Comparison of ENCODE assay signal across 8 cellular contexts in genomic region chr5:115841382-115842088, GRCh38. TPM values are rescaled to one million over a fixed set of nuclear protein-coding genes. Genes with fewer than 3 reads are reported as not detected.
DNase-seq lines count a peak whose midpoint lies in the region; ATAC-seq, FAIRE-seq and TF ChIP-seq lines count a peak whose summit lies in the region.

TSS of gene AP3S1 (plus strand) at chr5:115841935. CDS start at chr5:115842038, 103 bp downstream.
TSS of gene ATG12 (minus strand) at chr5:115841565. CDS start at chr5:115841552, 13 bp downstream.

- peak within 1 kb of the TSS; percentile 75 to 95 (median 90) for H3K4me3 ChIP-seq in fibroblast of lung (replicated peaks in 1 of 4; ENCODE audit: control extremely low read depth in 1 of 4, insufficient read depth in 1 of 4, low read depth in 3 of 4, low read length in 4 of 4)
- H3K4me3 ChIP-seq in naive thymus-derived CD4-positive, alpha-beta T cell (ENCODE audit: low read length): peak within 1 kb of the TSS; percentile 81

- H3K36me3 Mint-ChIP-seq in activated T-helper 17 cell treated with anti-CD3 and anti-CD28 coated beads, Interleukin-2, amount 50 U/mL, for 72 hours (ENCODE audit: low read depth): peaks cover 63% of the 10 kb centered on the region
- peaks cover 0 to 18% (median 3%) of the 10 kb centered on the region in 5 donors for H3K36me3 Mint-ChIP-seq in naive thymus-derived CD4-positive, alpha-beta T cell
- peaks cover under 1% of the 10 kb centered on the region for H3K36me3 Mint-ChIP-seq in stimulated activated memory B cell treated with anti-CD40 and anti-IgM and Interleukin-4, amounts not matched to agents 10 μg/mL and 1 μg/mL and 100 μg/mL, for 72 hours

- H3K79me2 ChIP-seq in fibroblast of lung (ENCODE audit: control insufficient read depth, insufficient read depth, low read length): peaks cover 81% of the 10 kb centered on the region

- DNase-seq in ELF-1 (ENCODE audit: low read depth, low spot score) (peak; percentile 94), H54 (ENCODE audit: insufficient read length, low spot score) (peak; percentile 65), LoVo (ENCODE audit: low spot score) (peak; percentile 94), RWPE1 (ENCODE audit: low spot score) (peak; percentile 94), fibroblast of lung (ENCODE audit: low read depth in 2 of 2) (peak; percentile 93 to 94)
- DNase-seq in naive thymus-derived CD4-positive, alpha-beta T cell: peak; percentile 89 to 96 (median 94)

- peak within 1 kb of the TSS; percentile 98 for H3K4me3 Mint-ChIP-seq in activated T-helper 17 cell treated with anti-CD3 and anti-CD28 coated beads, Interleukin-2, amount 50 U/mL, for 72 hours
- peak within 1 kb of the TSS; percentile 97 to 100 (median 99) for H3K4me3 Mint-ChIP-seq in naive thymus-derived CD4-positive, alpha-beta T cell
- peak within 1 kb of the TSS; percentile 97 for H3K4me3 Mint-ChIP-seq in stimulated activated memory B cell treated with anti-CD40 and anti-IgM and Interleukin-4, amounts not matched to agents 10 μg/mL and 1 μg/mL and 100 μg/mL, for 72 hours

- H3K4me1 Mint-ChIP-seq in activated T-helper 17 cell treated with anti-CD3 and anti-CD28 coated beads, Interleukin-2, amount 50 U/mL, for 72 hours: peaks cover 24% of the 10 kb centered on the region
- peaks cover 34 to 83% (median 61%) of the 10 kb centered on the region in 7 donors for H3K4me1 Mint-ChIP-seq in naive thymus-derived CD4-positive, alpha-beta T cell
- H3K4me1 Mint-ChIP-seq in stimulated activated memory B cell treated with anti-CD40 and anti-IgM and Interleukin-4, amounts not matched to agents 10 μg/mL and 1 μg/mL and 100 μg/mL, for 72 hours: peaks cover 51% of the 10 kb centered on the region

- peak within 1 kb of the TSS; percentile 100 for H2AFZ ChIP-seq in fibroblast of lung (ENCODE audit: low read length)

- intact Hi-C loops in naive thymus-derived CD4-positive, alpha-beta T cell (cut with micrococcal nuclease): loop anchor here (1.0 to 5.0 kb wide), 13 partner anchors 10 to 671 kb away; partner anchors contain the start of genes CCDC112 (in 2 of the 2), COMMD10 (in 2 of the 2), FEM1C (in 2 of the 2) and TMED7 (in 2 of the 2)

- H3K9ac ChIP-seq in fibroblast of lung (ENCODE audit: insufficient read depth, low read length): peak within 1 kb of the TSS; percentile 89

- CTCF ChIA-PET in RWPE1 (lab: Yijun Ruan, JAX): interaction anchor here (0.6 kb wide), 1 partner anchor 183 kb away, joined by 3 read pairs; no protein-coding TSS in a partner anchor
- CTCF ChIA-PET in naive thymus-derived CD4-positive, alpha-beta T cell (lab: Charles Lee): interaction anchor here (0.6 to 1.7 kb wide), 2 partner anchors 11 to 268 kb away, joined by 3 to 5 read pairs; no protein-coding TSS in a partner anchor

- H3K27me3 Mint-ChIP-seq in activated T-helper 17 cell treated with anti-CD3 and anti-CD28 coated beads, Interleukin-2, amount 50 U/mL, for 72 hours: no peaks in the 10 kb centered on the region
- H3K27me3 Mint-ChIP-seq in naive thymus-derived CD4-positive, alpha-beta T cell: peaks cover 0 to 7% (median 0%) of the 10 kb centered on the region in 5 donors
- no peaks in the 10 kb centered on the region for H3K27me3 Mint-ChIP-seq in stimulated activated memory B cell treated with anti-CD40 and anti-IgM and Interleukin-4, amounts not matched to agents 10 μg/mL and 1 μg/mL and 100 μg/mL, for 72 hours

- peak; percentile 84 for TF ChIP-seq POLR2A in H54 (IDR thresholded peaks at IDR 0.05; ENCODE audit: low read depth, low read length)

- peaks cover 7% of the 10 kb centered on the region for H3K4me1 ChIP-seq in fibroblast of lung (ENCODE audit: control insufficient read depth, extremely low read depth, insufficient read depth, low read length)
- H3K4me1 ChIP-seq in naive thymus-derived CD4-positive, alpha-beta T cell (ENCODE audit: control insufficient read depth in 2 of 2, insufficient read depth in 2 of 2, low read length in 2 of 2): peaks cover 36 to 37% of the 10 kb centered on the region in 2 donors

- POLR2A ChIA-PET in RWPE1 (lab: Yijun Ruan, JAX; ENCODE audit: low non-redundant PET): no interaction called here
- POLR2A ChIA-PET in naive thymus-derived CD4-positive, alpha-beta T cell (lab: Charles Lee): interaction anchor here (0.6 to 1.8 kb wide), 16 partner anchors 10 to 545 kb away, joined by 3 to 8 read pairs (median 5); partner anchors contain the start of genes CCDC112, COMMD10, FEM1C and TICAM2

- H4K20me1 ChIP-seq in fibroblast of lung (ENCODE audit: control insufficient read depth, extremely low read depth, insufficient read depth, low read length): peaks cover 2% of the 10 kb centered on the region

- no peaks in the 10 kb centered on the region for H3K36me3 ChIP-seq in fibroblast of lung (ENCODE audit: control insufficient read depth, insufficient read depth, low read length)
- H3K36me3 ChIP-seq in naive thymus-derived CD4-positive, alpha-beta T cell (ENCODE audit: control insufficient read depth in 2 of 3, insufficient read depth in 3 of 3, low read length in 3 of 3): peaks cover 0 to 12% (median 7%) of the 10 kb centered on the region in 3 experiments

- H3K27ac ChIP-seq in RWPE1 (peak within 1 kb of the TSS; percentile 95), fibroblast of lung (ENCODE audit: insufficient read depth, low read length) (peak within 1 kb of the TSS; percentile 97)
- peak within 1 kb of the TSS; percentile 83 for H3K27ac ChIP-seq in naive thymus-derived CD4-positive, alpha-beta T cell (ENCODE audit: low read depth, low read length)

- peak within 1 kb of the TSS; percentile 96 for H3K4me2 ChIP-seq in fibroblast of lung (ENCODE audit: extremely low read depth, insufficient read depth, low read length)

- no peaks in the 10 kb centered on the region for H3K9me3 Mint-ChIP-seq in activated T-helper 17 cell treated with anti-CD3 and anti-CD28 coated beads, Interleukin-2, amount 50 U/mL, for 72 hours
- H3K9me3 Mint-ChIP-seq in naive thymus-derived CD4-positive, alpha-beta T cell: no peaks in the 10 kb centered on the region
- H3K9me3 Mint-ChIP-seq in stimulated activated memory B cell treated with anti-CD40 and anti-IgM and Interleukin-4, amounts not matched to agents 10 μg/mL and 1 μg/mL and 100 μg/mL, for 72 hours: no peaks in the 10 kb centered on the region

- peak; percentile 91 for ATAC-seq in activated T-helper 17 cell treated with anti-CD3 and anti-CD28 coated beads, Interleukin-2, amount 50 U/mL, for 72 hours (replicated peaks)
- peak; percentile 92 for ATAC-seq in naive thymus-derived CD4-positive, alpha-beta T cell
- peak; percentile 93 for ATAC-seq in stimulated activated memory B cell treated with anti-CD40 and anti-IgM and Interleukin-4, amounts not matched to agents 10 μg/mL and 1 μg/mL and 100 μg/mL, for 72 hours

- no peaks in the 10 kb centered on the region for H3K27me3 ChIP-seq in fibroblast of lung (ENCODE audit: control insufficient read depth, insufficient read depth, low read length)
- H3K27me3 ChIP-seq in naive thymus-derived CD4-positive, alpha-beta T cell (ENCODE audit: control insufficient read depth in 2 of 2, insufficient read depth in 2 of 2, low read length in 2 of 2): no peaks in the 10 kb centered on the region

- no peak for TF ChIP-seq CTCF in RWPE1 (conservative IDR thresholded peaks at IDR 0.05; ENCODE audit: low read depth)
- no peak for TF ChIP-seq CTCF in fibroblast of lung (conservative IDR thresholded peaks at IDR 0.05 in 1 of 2, IDR thresholded peaks at IDR 0.05 in 1 of 2; ENCODE audit: low read depth in 1 of 2, low read length in 2 of 2)

- FAIRE-seq in H54 (lab: Jason Lieb, UNC): peak; percentile 83

- peak within 1 kb of the TSS; percentile 98 for H3K27ac Mint-ChIP-seq in activated T-helper 17 cell treated with anti-CD3 and anti-CD28 coated beads, Interleukin-2, amount 50 U/mL, for 72 hours
- H3K27ac Mint-ChIP-seq in naive thymus-derived CD4-positive, alpha-beta T cell: peak within 1 kb of the TSS; percentile 97 to 100 (median 99)
- H3K27ac Mint-ChIP-seq in stimulated activated memory B cell treated with anti-CD40 and anti-IgM and Interleukin-4, amounts not matched to agents 10 μg/mL and 1 μg/mL and 100 μg/mL, for 72 hours: peak within 1 kb of the TSS; percentile 97

- H3K9me3 ChIP-seq in fibroblast of lung (ENCODE audit: control insufficient read depth, insufficient read depth, low read depth, low read length): no peaks in the 10 kb centered on the region
- no peaks in the 10 kb centered on the region for H3K9me3 ChIP-seq in naive thymus-derived CD4-positive, alpha-beta T cell (ENCODE audit: control insufficient read depth in 2 of 3, low read length in 3 of 3)

RNA-seq across cellular contexts. Expression of gene AP3S1, which starts in this region (rescaled TPM):
- 100 to 1,000 TPM; 114 to 253 TPM for total RNA-seq in activated T-helper 17 cell treated with anti-CD3 and anti-CD28 coated beads, Interleukin-2, amount 50 U/mL, for 72 hours
- 86.7 and 87.8 TPM in 2 replicates for total RNA-seq in fibroblast of lung
- 130 and 165 TPM in 2 replicates for polyA plus RNA-seq in fibroblast of lung
- 103 and 124 TPM in 2 replicates for polyA plus RNA-seq in fibroblast of lung (2012)
- 1.2 and 3.4 TPM in 2 replicates for polyA minus RNA-seq in fibroblast of lung (ENCODE audit: low replicate concordance)
- total RNA-seq in naive thymus-derived CD4-positive, alpha-beta T cell: 10 to 100 TPM; 22.2 to 55.2 (median 43.3) TPM
- 10 to 100 TPM; 45.2 to 49.0 TPM for polyA plus RNA-seq in naive thymus-derived CD4-positive, alpha-beta T cell

RNA-seq across cellular contexts. Expression of gene ATG12, which starts in this region (rescaled TPM):
- 10 to 100 TPM; 49.4 to 52.7 TPM for total RNA-seq in activated T-helper 17 cell treated with anti-CD3 and anti-CD28 coated beads, Interleukin-2, amount 50 U/mL, for 72 hours
- 37.2 and 38.8 TPM in 2 replicates for total RNA-seq in fibroblast of lung
- 93.0 and 117 TPM in 2 replicates for polyA plus RNA-seq in fibroblast of lung
- polyA plus RNA-seq in fibroblast of lung (2012): 53.8 and 64.3 TPM in 2 replicates
- 4.7 and 5.8 TPM in 2 replicates for polyA minus RNA-seq in fibroblast of lung (ENCODE audit: low replicate concordance)
- total RNA-seq in naive thymus-derived CD4-positive, alpha-beta T cell: 10 to 100 TPM; 47.9 to 84.9 (median 60.0) TPM
- polyA plus RNA-seq in naive thymus-derived CD4-positive, alpha-beta T cell: 100 to 1,000 TPM in 1 of 2 donors, 10 to 100 TPM in 1; 99.8 to 141 TPM

Comparison
In these comparisons a context has a peak if more than half of its experiments do, and no peak if none do; other contexts are left out.
1. Peak in every context shown above with its lines: DNase-seq, ATAC-seq, H3K4me3 ChIP-seq and H3K27ac ChIP-seq.